ENCODE assay signal across 32 cellular contexts in genomic region chr10:123804716-123805115, GRCh38.
A peak's percentile ranks its signal among the peaks of the same experiment; 100 is the strongest.
DNase-seq lines count a peak whose midpoint lies in the region; TF ChIP-seq lines count a peak whose summit lies in the region.
"Had no signal": no experiment of that assay in that cellular context is flagged by ENCODE, and none has a peak within 500 bp of the region (broad histone marks: within the 10 kb centered on the region; RNA-seq: fewer than 3 reads in every experiment).

No MANE protein-coding gene starts in this region.

- H3K4me3 ChIP-seq in AG04449 (ENCODE audit: low read depth, low read length) (no peak overlapping the region), foreskin fibroblast (ENCODE audit: low read depth in 1 of 2, low read length in 2 of 2) (no peak overlapping the region)
- H3K4me3 ChIP-seq: BLaER1 treated with 17β-estradiol and CSF1 and Interleukin-3, amounts not matched to agents 10 nM and 100 nM; mucosa of descending colon; SJSA1; skin epidermis; testis had no signal

- POLR2A ChIA-PET in AG04449 (lab: Yijun Ruan, JAX) = no interaction called here

- CTCF ChIA-PET in AG04449 (lab: Yijun Ruan, JAX) = interaction anchor here (0.9 kb wide), 1 partner anchor 162 kb away, joined by 3 read pairs; no protein-coding TSS in a partner anchor

- DNase-seq in AG04449 (ENCODE audit: low read depth, low spot score) (peak; percentile 47), GM03348 (ENCODE audit: low spot score) (peak; percentile 44), dedifferentiated amniotic fluid mesenchymal stem cell (ENCODE audit: extremely low spot score) (peak; percentile 84), foreskin fibroblast (peak; percentile 13 to 65), activated gamma-delta T cell treated with Interleukin-2 at 50 U/mL for 16 hours (no peak), retina (no peak), GM19240 (ENCODE audit: insufficient read length, low spot score) (no peak)
- no peak for DNase-seq in stimulated activated CD4-positive, alpha-beta T cell treated with anti-CD3 and anti-CD28 coated beads, Interleukin-1b, Interleukin-23, amount 100 ng/mL, for 48 hours
- DNase-seq: 8988T; activated CD4-positive, alpha-beta T cell treated with anti-CD3 and anti-CD28 coated beads for 48 hours; activated CD8-positive, alpha-beta memory T cell treated with anti-CD3 and anti-CD28 coated beads for 24 hours; activated T-cell treated with anti-CD3 and anti-CD28 coated beads for 4 hours; caudate nucleus; cortex of kidney; GDM1; GOT3; hypothalamus; left colon; mammary epithelial cell; mucosa of descending colon; natural killer cell; NCI-H1048; NCI-H1694; NCI-H446 treated with DMSO at 0.1 percent for 48 hours; NCI-H82; RPMI8226; stimulated activated naive CD4-positive, alpha-beta T cell treated with Interleukin-2 at 50 U/mL for 16 hours; T1000; testis had no signal

- TF ChIP-seq CTCF in AG04449 (IDR thresholded peaks at IDR 0.05; ENCODE audit: insufficient read depth, low read length, missing control alignments) (no peak), foreskin fibroblast (IDR thresholded peaks at IDR 0.05; ENCODE audit: low read depth, low read length) (no peak)

Comparison
In these comparisons a context has a peak if more than half of its experiments do, and no peak if none do; other contexts are left out.
1. DNase-seq: peak in AG04449 (single experiment), GM03348 (single experiment), dedifferentiated amniotic fluid mesenchymal stem cell (single experiment) and foreskin fibroblast (2 of 2); none in activated gamma-delta T cell treated with Interleukin-2 at 50 U/mL for 16 hours (single experiment), retina (single experiment), GM19240 (single experiment) and stimulated activated CD4-positive, alpha-beta T cell treated with anti-CD3 and anti-CD28 coated beads, Interleukin-1b, Interleukin-23, amount 100 ng/mL, for 48 hours (single experiment).